ENCODE assay signal across 11 cellular contexts in genomic region chr1:19536519-19536918, GRCh38.
"Had no signal": no experiment of that assay in that cellular context is flagged by ENCODE, and none has a peak within 500 bp of the region (broad histone marks: within the 10 kb centered on the region; RNA-seq: fewer than 3 reads in every experiment).

No MANE protein-coding gene starts in this region.

- H3K9me3 ChIP-seq: HAP-1 had no signal

- H3K4me3 ChIP-seq: GM23248, GM23338, HAP-1 had no signal

- ATAC-seq: GM23338, HCT116 had no signal

- H3K36me3 ChIP-seq: HAP-1 had no signal

- H3K4me2 ChIP-seq: GM23338 had no signal

- H3K9ac ChIP-seq: GM23248 had no signal

- H3K27ac ChIP-seq: GM23248 had no signal

- DNase-seq: GM23248, GOT3, H7, H9, HCEC 1CT, HFFc6 had no signal

- H2AFZ ChIP-seq: GM23248, GM23338 had no signal

- H3K4me1 ChIP-seq: HAP-1 had no signal

- FAIRE-seq: H1, H54 had no signal
